In the genomic region with DNA sequence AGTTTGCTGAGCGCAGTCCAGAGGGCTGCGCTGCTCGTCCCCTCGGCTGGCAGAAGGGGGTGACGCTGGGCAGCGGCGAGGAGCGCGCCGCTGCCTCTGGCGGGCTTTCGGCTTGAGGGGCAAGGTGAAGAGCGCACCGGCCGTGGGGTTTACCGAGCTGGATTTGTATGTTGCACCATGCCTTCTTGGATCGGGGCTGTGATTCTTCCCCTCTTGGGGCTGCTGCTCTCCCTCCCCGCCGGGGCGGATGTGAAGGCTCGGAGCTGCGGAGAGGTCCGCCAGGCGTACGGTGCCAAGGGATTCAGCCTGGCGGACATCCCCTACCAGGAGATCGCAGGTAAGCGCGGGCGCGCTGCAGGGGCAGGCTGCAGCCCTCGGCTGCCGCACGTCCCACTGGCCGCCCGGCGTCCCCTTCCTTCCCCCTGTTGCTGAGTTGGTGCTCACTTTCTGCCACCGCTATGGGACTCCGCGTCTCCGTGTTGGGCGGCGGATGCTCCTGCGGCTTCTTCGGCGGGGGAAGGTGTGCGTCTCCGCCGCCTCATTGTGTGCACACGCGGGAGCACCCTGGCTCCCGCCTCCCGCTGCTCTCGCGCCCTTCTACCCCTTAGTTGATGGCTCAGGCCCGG, we compare ENCODE assay signal across 8 cellular contexts. TPM values are rescaled to one million over a fixed set of nuclear protein-coding genes. Genes with fewer than 3 reads are reported as not detected.
DNase-seq lines count a peak whose midpoint lies in the region; ATAC-seq and TF ChIP-seq lines count a peak whose summit lies in the region.

No MANE protein-coding gene starts in this region.

- no TSS peak for BruUV-seq in IMR-90 (replicated peaks; lab: Mats Ljungman, UMichigan)

- peak overlapping the region; percentile 80 for H2BK5ac ChIP-seq in IMR-90 (ENCODE audit: low read depth, low read length, poor library complexity, severe bottlenecking)

- TF ChIP-seq POLR2A in IMR-90 (IDR thresholded peaks at IDR 0.05; ENCODE audit: low read depth, low read length) (no peak), heart left ventricle (IDR thresholded peaks at IDR 0.05) (no peak)

- H2AFZ ChIP-seq in IMR-90 (replicated peaks; ENCODE audit: low read length, poor library complexity) = peak overlapping the region; percentile 94

- ATAC-seq in IMR-90 (ENCODE audit: low read depth) (peak; percentile 29), heart left ventricle (peak; percentile 10 to 34 (median 32)), HG03280 (IDR thresholded peaks at IDR 0.05; ENCODE audit: unreplicated experiment) (no peak), T-cell (replicated peaks in 1 of 4) (no peak)

- H4K20me1 ChIP-seq in IMR-90 (ENCODE audit: insufficient read depth, low read length) = no peaks in the 10 kb centered on the region

- CTCF ChIA-PET in AG04450 (lab: Charles Lee) (interaction anchor here (1.1 kb wide), 2 partner anchors 511 to 1135 kb away, joined by 4 to 5 read pairs; no protein-coding TSS in a partner anchor), IMR-90 (lab: Yijun Ruan, JAX) (no interaction called here), T-cell (lab: Charles Lee) (no interaction called here)

- no peak overlapping the region; the same call in 2 of the 3 replicates for H2BK15ac ChIP-seq in IMR-90 (ENCODE audit: low read depth, low read length)

- H3K4ac ChIP-seq in IMR-90 (ENCODE audit: low read depth, low read length) = peak overlapping the region; percentile 93

- H3K18ac ChIP-seq in IMR-90 (ENCODE audit: low read depth, low read length) = peak overlapping the region; percentile 25

- peak overlapping the region; percentile 63; the same call in 1 of the 2 replicates for H4K91ac ChIP-seq in IMR-90 (ENCODE audit: insufficient read depth, low read depth, low read length)

- H2BK20ac ChIP-seq in IMR-90 (ENCODE audit: low read depth, low read length) = peak overlapping the region; percentile 73; the same call in 1 of the 2 replicates

- 0 out of 2 replicates have a peak, but pooled peaks cover 2% of the 10 kb centered on the region for H3K4me1 ChIP-seq in IMR-90 (ENCODE audit: control insufficient read depth, insufficient read depth, low read length)
- peaks cover 0 to 23% (median 0%) of the 10 kb centered on the region in 12 donors for H3K4me1 ChIP-seq in heart left ventricle

- peaks cover 42 to 56% of the 10 kb centered on the region in 2 donors for H3K27me3 Mint-ChIP-seq in T-cell

- WGBS in IMR-90 (ENCODE audit: extremely low coverage in 2 of 2, insufficient read length in 1 of 2), 2 experiments = 0% methylated on average over 15 of the region's 56 CpGs; no CpG with 5 or more reads in 1 of the 2 experiments
- 0 to 1% (median 1%) methylated on average over 21 to 56 of the region's 56 CpGs for WGBS in heart left ventricle, 4 donors

- peak overlapping the region; percentile 88 for H2BK120ac ChIP-seq in IMR-90 (ENCODE audit: low read depth, low read length)

- H3K36me3 ChIP-seq in IMR-90 (ENCODE audit: control insufficient read depth, insufficient read depth, low read length) (no peaks in the 10 kb centered on the region), heart left ventricle (no peaks in the 10 kb centered on the region)

- TF ChIP-seq CTCF in AG04450 (IDR thresholded peaks at IDR 0.05; ENCODE audit: low read depth, low read length) (peak; percentile 10; the same call in 1 of the 2 replicates), IMR-90 (conservative IDR thresholded peaks at IDR 0.05; ENCODE audit: low read depth, low read length) (no peak; the same call in 1 of the 2 replicates), heart left ventricle (IDR thresholded peaks at IDR 0.05) (no peak)

- H3K27ac ChIP-seq in AG04450 (ENCODE audit: low read depth, low read length) = peak overlapping the region; percentile 91
- peak overlapping the region; percentile 75 for H3K27ac ChIP-seq in IMR-90 (ENCODE audit: insufficient read depth, low read length)
- H3K27ac ChIP-seq in heart left ventricle = peak overlapping the region in 8 of 12 donors; percentile 20 to 77 (median 66)

- H3K27ac Mint-ChIP-seq in T-cell = no peak overlapping the region

- no peaks in the 10 kb centered on the region; the same call in 1 of the 2 replicates for H3K9me1 ChIP-seq in IMR-90 (ENCODE audit: insufficient read depth, low read length)

- no peak overlapping the region for H3K4me3 Mint-ChIP-seq in T-cell

- POLR2A ChIA-PET in AG04450 (lab: Yijun Ruan, JAX) = no interaction called here
- POLR2A ChIA-PET in IMR-90 (lab: Charles Lee; ENCODE audit: unreplicated experiment) = interaction anchor here (0.6 kb wide), 1 partner anchor 58 kb away, joined by 4 read pairs; no protein-coding TSS in a partner anchor
- POLR2A ChIA-PET in T-cell (lab: Charles Lee) = no interaction called here

- H2AK5ac ChIP-seq in IMR-90 (ENCODE audit: low read depth, low read length) = no peak overlapping the region

- dilution Hi-C loops in IMR-90 (cut with HindIII; ENCODE audit: low sequenced_read_pairs, unreplicated experiment) = no loop called here

- H3K14ac ChIP-seq in IMR-90 (replicated peaks; ENCODE audit: low read depth, low read length) = peak overlapping the region; percentile 73

- peaks cover 0 to 3% of the 10 kb centered on the region in 2 experiments; a peak in 1 of 4 replicates for H3K79me1 ChIP-seq in IMR-90 (ENCODE audit: low read depth in 1 of 2, low read length in 2 of 2)

- peak overlapping the region; percentile 80 for H3K4me3 ChIP-seq in AG04450 (ENCODE audit: low read depth, low read length)
- H3K4me3 ChIP-seq in IMR-90 (ENCODE audit: insufficient read depth, low read depth, low read length) = peak overlapping the region; percentile 50
- peak overlapping the region; percentile 27 to 74 (median 55) for H3K4me3 ChIP-seq in heart left ventricle

- H3K9ac ChIP-seq in IMR-90 (ENCODE audit: low read depth, low read length) = peak overlapping the region; percentile 78

- peak overlapping the region; percentile 44 for H3K4me2 ChIP-seq in IMR-90 (ENCODE audit: low read depth, low read length)

- peak overlapping the region; percentile 60 for H2AK9ac ChIP-seq in IMR-90 (replicated peaks; ENCODE audit: low read depth, low read length, poor library complexity)

- peaks cover 2 to 9% (median 5%) of the 10 kb centered on the region in 3 donors for H3K4me1 Mint-ChIP-seq in T-cell

- peak overlapping the region; percentile 30 to 50; a peak in 2 of 4 replicates for H4K8ac ChIP-seq in IMR-90 (ENCODE audit: low read depth in 2 of 2, low read length in 2 of 2)

- no peaks in the 10 kb centered on the region for H3K9me3 Mint-ChIP-seq in T-cell

- peak overlapping the region; percentile 40 for H3K23ac ChIP-seq in IMR-90 (ENCODE audit: low read depth, low read length)

- H3K27me3 ChIP-seq in AG04450 (ENCODE audit: control insufficient read depth, insufficient read depth, low read length) (no peaks in the 10 kb centered on the region), IMR-90 (ENCODE audit: control insufficient read depth, insufficient read depth, low read length) (no peaks in the 10 kb centered on the region), heart left ventricle (peaks cover 0 to 35% (median 22%) of the 10 kb centered on the region in 9 donors)

- H4K5ac ChIP-seq in IMR-90 (ENCODE audit: low read depth, low read length) = peak overlapping the region; percentile 19; the same call in 1 of the 2 replicates

- H3K56ac ChIP-seq in IMR-90 (ENCODE audit: extremely low read depth, insufficient read depth, low read length) = peak overlapping the region; percentile 98

- DNase-seq in AG04450 (ENCODE audit: low read depth, low spot score) (no peak), IMR-90 (peak; percentile 52), SK-N-DZ (ENCODE audit: low spot score) (peak; percentile 73), heart left ventricle (peak in 1 of 5 donors; percentile 22), retina (peak; percentile 94), T-cell (no peak), activated gamma-delta T cell (lab: John Stamatoyannopoulos, UW) (no peak)

- no peaks in the 10 kb centered on the region for H3K36me3 Mint-ChIP-seq in T-cell

- in situ Hi-C loops in IMR-90 (cut with MboI; ENCODE audit: low sequenced_read_pairs) = loop anchor here (10.0 to 25.0 kb wide), 3 partner anchors 513 to 1385 kb away; a partner anchor contains a TSS

- H3K9me3 ChIP-seq in AG04450 (ENCODE audit: control insufficient read depth, insufficient read depth, low read length) (no peaks in the 10 kb centered on the region; the same call in 1 of the 2 replicates), IMR-90 (ENCODE audit: control insufficient read depth, insufficient read depth, low read length) (no peaks in the 10 kb centered on the region), heart left ventricle (no peaks in the 10 kb centered on the region)

- peak; percentile 13; the same call in 1 of the 2 replicates for TF ChIP-seq RAD21 in IMR-90 (IDR thresholded peaks at IDR 0.05; ENCODE audit: low read length)

- intact Hi-C loops in IMR-90 (cut with micrococcal nuclease) = loop anchor here (2.0 to 10.0 kb wide), 10 partner anchors 263 to 1041 kb away; no protein-coding TSS in a partner anchor
- intact Hi-C loops in heart left ventricle (cut with DNase I) = no loop called here

TF ChIP-seq in IMR-90, 13 proteins besides CTCF, POLR2A, EP300 and RAD21:
- no peak for TF ChIP-seq MXI1 (IDR thresholded peaks at IDR 0.05; ENCODE audit: borderline replicate concordance, low read depth, low read length)
- no peak for TF ChIP-seq NFE2L2 (IDR thresholded peaks at IDR 0.05; ENCODE audit: low read depth, low read length)
- no peak for TF ChIP-seq SMC3 (IDR thresholded peaks at IDR 0.05; ENCODE audit: low read depth, low read length)
- no peak for TF ChIP-seq BHLHE40 (IDR thresholded peaks at IDR 0.05; ENCODE audit: low read depth, low read length)
TF ChIP-seq in IMR-90: peak in this region for 0.

RNA-seq across cellular contexts. Expression of a gene that starts 0.8 kb away (rescaled TPM):
- polyA plus RNA-seq in AG04450 (2011; rRNA removed) (40.4 and 41.1 TPM in 2 replicates), IMR-90 (2012; rRNA removed) (14.3 and 14.9 TPM in 2 replicates), heart left ventricle (under 1 TPM; 0.08 to 0.93 TPM)
- 88.6 and 111 TPM in 2 replicates for polyA minus RNA-seq in AG04450 (2011; rRNA and poly(A)+ RNA removed)
- total RNA-seq in IMR-90 (2012; rRNA removed) (31.4 and 39.4 TPM in 2 replicates), heart left ventricle (1 to 10 TPM in 7 of 9 donors, under 1 TPM in 2; 0.44 to 6.2 (median 2.3) TPM), T-cell (under 1 TPM in 3 of 5 donors, not detected in 2; 0.03 to 0.18 (median 0.06) TPM)
- polyA plus RNA-seq in IMR-90 (2012; cell fraction: cytosol; rRNA removed) = 4.9 and 11.6 TPM in 2 replicates
- polyA plus RNA-seq in IMR-90 (2012; cell fraction: nucleus; rRNA removed; ENCODE audit: low replicate concordance) = 4.4 and 7.9 TPM in 2 replicates
- polyA plus RNA-seq in SK-N-DZ (2014; cell fraction: cytosol; rRNA removed) = 8.9 and 10.3 TPM in 2 replicates
- 4.7 and 4.9 TPM in 2 replicates for polyA plus RNA-seq in SK-N-DZ (2014; cell fraction: nucleus; rRNA removed)

Comparison
In these comparisons a context has a peak if more than half of its experiments do, and no peak if none do; other contexts are left out.
1. DNase-seq: peak in IMR-90 (single experiment), SK-N-DZ (single experiment) and retina (single experiment); none in AG04450 (single experiment), T-cell (0 of 34) and activated gamma-delta T cell (single experiment).
2. ATAC-seq: peak in IMR-90 (single experiment) and heart left ventricle (4 of 4); none in HG03280 (single experiment) and T-cell (0 of 4).
3. Peak in every context shown above with its lines, with median percentiles within 50 percentile points of each other: H3K27ac ChIP-seq and H3K4me3 ChIP-seq.